In the genomic region with DNA sequence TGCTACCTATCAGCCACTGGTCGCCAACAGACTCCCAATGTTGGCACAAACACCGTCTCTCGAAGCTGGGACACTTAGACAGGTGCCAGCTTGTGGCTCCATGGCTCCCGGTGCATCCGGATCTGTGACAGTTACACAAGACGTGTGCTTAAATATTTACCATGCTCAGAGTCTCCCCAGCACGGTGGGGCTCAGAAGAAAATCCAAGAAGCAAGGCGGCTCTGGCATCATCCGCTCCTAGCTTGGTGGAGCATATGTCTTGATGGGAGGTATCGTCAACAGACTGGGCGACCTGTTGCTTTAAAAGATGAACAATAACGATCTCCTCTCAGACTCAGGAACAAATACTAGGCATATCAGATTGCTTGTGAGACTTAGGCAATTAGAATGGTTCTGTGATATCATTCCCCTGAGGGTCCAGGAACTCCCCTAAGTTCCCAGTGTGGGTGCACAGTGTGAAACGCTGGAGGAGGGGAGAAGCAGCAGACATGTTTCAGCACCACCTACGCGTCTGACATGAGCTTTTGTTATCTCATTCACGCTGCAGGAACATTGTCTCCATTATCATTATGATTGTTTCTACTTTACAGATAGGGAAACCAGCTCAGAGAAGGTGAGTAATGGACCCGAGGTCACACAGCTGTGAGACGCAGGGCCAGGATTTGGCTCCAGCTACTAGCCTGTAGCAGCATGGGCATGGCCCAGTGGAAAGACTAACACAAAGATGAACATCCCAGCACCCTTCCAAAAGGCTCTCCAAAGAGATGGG, we compare ENCODE assay signal across 8 cellular contexts.
DNase-seq lines count a peak whose midpoint lies in the region; ATAC-seq, FAIRE-seq and TF ChIP-seq lines count a peak whose summit lies in the region.

No MANE protein-coding gene starts in this region.

- POLR2A ChIA-PET in Panc1 (lab: Charles Lee), result no interaction called here

- intact Hi-C loops in Panc1 (cut with micrococcal nuclease; ENCODE audit: unreplicated experiment), result loop anchor here (10.0 kb wide), 1 partner anchor 52 kb away; no protein-coding TSS in a partner anchor

- TF ChIP-seq POLR2A in H54 (IDR thresholded peaks at IDR 0.05; ENCODE audit: low read depth, low read length), result no peak

- in situ Hi-C loops in Panc1 (cut with HindIII; ENCODE audit: low pct_unique_long_range_greater_than_20kb, low sequenced_read_pairs), result no loop called here

- no peaks in the 10 kb centered on the region for H3K36me3 ChIP-seq in Panc1 (ENCODE audit: control insufficient read depth, insufficient read depth, low read length)
- H3K36me3 ChIP-seq in effector memory CD4-positive, alpha-beta T cell (ENCODE audit: control insufficient read depth, insufficient read depth, low read length), result no peaks in the 10 kb centered on the region

- no peak for TF ChIP-seq CTCF in Panc1 (IDR thresholded peaks at IDR 0.05)

- FAIRE-seq in GM18507 (lab: Jason Lieb, UNC) (peak; percentile 63), H54 (lab: Jason Lieb, UNC) (no peak)

- CTCF ChIA-PET in Panc1 (lab: Charles Lee), result interaction anchor here (0.7 kb wide), 1 partner anchor 8 kb away, joined by 3 read pairs; no protein-coding TSS in a partner anchor

- H3K27ac ChIP-seq in Panc1 (ENCODE audit: low read length), result peak overlapping the region; percentile 92
- H3K27ac ChIP-seq in effector memory CD4-positive, alpha-beta T cell (ENCODE audit: insufficient read depth, low read length, poor library complexity, severe bottlenecking), result no peak overlapping the region

- DNase-seq in GM18507 (ENCODE audit: extremely low spot score, insufficient read length, low read depth) (no peak), Panc1 (ENCODE audit: low read depth, low spot score) (no peak), H54 (ENCODE audit: insufficient read length, low spot score) (no peak)
- no peak for DNase-seq in effector memory CD4-positive, alpha-beta T cell
- peak; percentile 23 for DNase-seq in stimulated activated CD4-positive, alpha-beta T cell treated with anti-CD3 and anti-CD28 coated beads, Interleukin-12 subunit alpha, Interleukin-12 subunit beta, amount 100 ng/mL, for 4 hours

- H3K27me3 ChIP-seq in Panc1 (ENCODE audit: control insufficient read depth, insufficient read depth, low read length), result no peaks in the 10 kb centered on the region
- H3K27me3 ChIP-seq in effector memory CD4-positive, alpha-beta T cell (replicated peaks; ENCODE audit: control insufficient read depth, insufficient read depth, low read length, poor library complexity, severe bottlenecking), result no peaks in the 10 kb centered on the region

- ATAC-seq in Panc1 (peak; percentile 27), GM18520 (IDR thresholded peaks at IDR 0.05; ENCODE audit: unreplicated experiment) (no peak), GM18861 (IDR thresholded peaks at IDR 0.05; ENCODE audit: unreplicated experiment) (no peak), GM21423 (IDR thresholded peaks at IDR 0.05; ENCODE audit: unreplicated experiment) (no peak)

- H3K4me1 ChIP-seq in Panc1 (ENCODE audit: control insufficient read depth, insufficient read depth, low read length), result peaks cover 43% of the 10 kb centered on the region
- peaks cover 20% of the 10 kb centered on the region for H3K4me1 ChIP-seq in effector memory CD4-positive, alpha-beta T cell (ENCODE audit: control insufficient read depth, insufficient read depth, low read length, poor library complexity, severe bottlenecking)

- H3K9me3 ChIP-seq in Panc1 (ENCODE audit: control insufficient read depth, insufficient read depth, low read depth, low read length), result no peaks in the 10 kb centered on the region
- H3K9me3 ChIP-seq in effector memory CD4-positive, alpha-beta T cell (ENCODE audit: control insufficient read depth, low read length), result no peaks in the 10 kb centered on the region

- H3K4me3 ChIP-seq in Panc1 (ENCODE audit: low read depth in 2 of 2, low read length in 2 of 2), result peak overlapping the region in 1 of 2 experiments; percentile 43; a peak in 2 of 4 replicates
- H3K4me3 ChIP-seq in effector memory CD4-positive, alpha-beta T cell (ENCODE audit: insufficient read depth, low read depth, low read length, poor library complexity, severe bottlenecking), result peak overlapping the region; percentile 5

- no TSS peak for BruUV-seq in Panc1 (replicated peaks; lab: Mats Ljungman, UMichigan)
